In the genomic region with DNA sequence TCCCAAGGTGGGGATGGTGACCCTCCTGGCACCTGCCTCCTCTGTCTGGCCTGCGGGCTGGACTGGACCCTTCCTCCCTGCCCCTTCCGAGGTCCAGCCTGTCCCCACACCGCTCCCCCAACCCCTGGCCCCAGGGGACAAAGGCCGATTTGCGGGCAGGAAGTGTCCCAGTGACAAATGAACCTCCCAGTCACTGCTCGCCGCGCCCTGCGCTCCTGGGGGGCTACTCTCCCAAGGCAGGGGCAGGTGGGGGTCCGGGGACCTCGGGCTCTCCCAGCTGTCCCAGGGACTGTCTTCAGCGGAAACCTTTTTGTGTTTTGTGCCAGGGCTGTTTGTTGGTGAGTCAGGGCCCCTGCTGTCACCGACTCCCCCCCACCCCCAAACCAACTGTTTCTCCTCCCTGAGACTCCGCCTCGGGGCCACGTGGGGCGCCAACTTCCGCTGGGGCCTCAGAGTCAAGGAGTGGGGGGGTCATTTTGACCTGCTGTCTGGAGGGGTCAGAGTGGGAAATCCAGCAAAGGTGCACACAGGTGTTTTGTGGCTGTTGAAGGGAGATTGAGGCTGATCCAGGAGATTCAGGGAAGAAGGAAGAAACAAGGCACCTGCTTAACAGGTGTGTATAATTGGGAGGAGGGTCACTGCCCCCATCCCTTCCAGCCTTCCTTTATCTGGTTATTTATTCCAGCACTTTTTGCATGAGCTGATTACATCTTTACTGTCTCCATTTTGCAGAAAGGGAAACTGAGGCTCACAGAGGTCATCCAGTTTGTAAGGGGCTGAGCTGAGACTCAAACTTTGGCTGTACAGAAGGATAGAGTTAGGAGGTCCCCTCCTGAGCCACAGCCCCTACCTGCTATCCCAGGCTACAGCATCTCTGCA, we compare ENCODE assay signal across 1 cellular context.
A peak's percentile ranks its signal among the peaks of the same experiment; 100 is the strongest.
TF ChIP-seq lines count a peak whose summit lies in the region.

No MANE protein-coding gene starts in this region.

TF ChIP-seq in K562, 482 proteins besides CTCF, POLR2A, EP300 and RAD21 (continued from another document and continues in another):
- TF ChIP-seq MYC (IDR thresholded peaks at IDR 0.05; ENCODE audit: low read depth, low read length) (peak; percentile 90), MYC (CRISPR knock-in tag; IDR thresholded peaks at IDR 0.05; ENCODE audit: borderline replicate concordance, low read depth) (no peak), SNRNP70 (optimal IDR thresholded peaks at IDR 0.05; ENCODE audit: low read depth, low read length) (no peak), ZNF232 (CRISPR knock-in tag; IDR thresholded peaks at IDR 0.05) (no peak), BACH1 (tag; IDR thresholded peaks at IDR 0.05) (no peak), ZNF57 (CRISPR knock-in tag; IDR thresholded peaks at IDR 0.05) (no peak), NONO (IDR thresholded peaks at IDR 0.05; ENCODE audit: low read depth in 2 of 2, low read length in 1 of 2) (no peak), CBFB (CRISPR knock-in tag; IDR thresholded peaks at IDR 0.05) (no peak), ETV5 (CRISPR knock-in tag; IDR thresholded peaks at IDR 0.05; ENCODE audit: low read depth) (peak; percentile 63; the same call in 1 of the 2 replicates), KHSRP (IDR thresholded peaks at IDR 0.05) (no peak), FUS (optimal IDR thresholded peaks at IDR 0.05; ENCODE audit: low read depth, low read length) (no peak), MEIS2 (IDR thresholded peaks at IDR 0.05; ENCODE audit: partially characterized antibody) (peak; percentile 67), MAFF (IDR thresholded peaks at IDR 0.05; ENCODE audit: low read length) (no peak), RHOXF2B (CRISPR knock-in tag; conservative IDR thresholded peaks at IDR 0.05) (no peak), PRMT5 (CRISPR knock-in tag; IDR thresholded peaks at IDR 0.05) (no peak), HDAC6 (IDR thresholded peaks at IDR 0.05; ENCODE audit: low read depth, low read length) (no peak), ZNF143 (CRISPR knock-in tag; IDR thresholded peaks at IDR 0.05) (no peak), EHMT2 (IDR thresholded peaks at IDR 0.05) (no peak), XRCC3 (IDR thresholded peaks at IDR 0.05) (no peak), HDGF (IDR thresholded peaks at IDR 0.05) (no peak), HNRNPUL1 (IDR thresholded peaks at IDR 0.05; ENCODE audit: low read length) (no peak), ZNF253 (CRISPR knock-in tag; conservative IDR thresholded peaks at IDR 0.05) (no peak), PHTF2 (CRISPR knock-in tag; IDR thresholded peaks at IDR 0.05) (no peak), ATF7 (IDR thresholded peaks at IDR 0.05) (no peak), TBP (optimal IDR thresholded peaks at IDR 0.05; ENCODE audit: low read depth, low read length) (peak; percentile 17), SIN3B (IDR thresholded peaks at IDR 0.05; ENCODE audit: low read depth) (no peak), RBFOX2 (IDR thresholded peaks at IDR 0.05; ENCODE audit: low read depth, low read length) (peak; percentile 76), POLR2G (IDR thresholded peaks at IDR 0.05; ENCODE audit: low read depth, low read length) (peak; percentile 63), NCOA2 (IDR thresholded peaks at IDR 0.05; ENCODE audit: partially characterized antibody in 2 of 2) (no peak), CBFA2T2 (conservative IDR thresholded peaks at IDR 0.05) (peak; percentile 56), PURB (CRISPR knock-in tag; IDR thresholded peaks at IDR 0.05; ENCODE audit: low read depth) (no peak), CBX5 (IDR thresholded peaks at IDR 0.05; ENCODE audit: borderline replicate concordance, low read depth) (no peak), MTF1 (CRISPR knock-in tag; IDR thresholded peaks at IDR 0.05; ENCODE audit: borderline replicate concordance) (no peak), POLR2H (tag; IDR thresholded peaks at IDR 0.05; ENCODE audit: low read depth) (no peak), FOXA1 (IDR thresholded peaks at IDR 0.05; ENCODE audit: borderline replicate concordance) (no peak), DIDO1 (tag; IDR thresholded peaks at IDR 0.05; ENCODE audit: low read depth) (no peak), OTX1 (CRISPR knock-in tag; IDR thresholded peaks at IDR 0.05) (no peak), U2AF2 (optimal IDR thresholded peaks at IDR 0.05; ENCODE audit: low read depth, low read length) (no peak), PHF20 (IDR thresholded peaks at IDR 0.05; ENCODE audit: partially characterized antibody) (no peak)
- TF ChIP-seq, protein P1, sequence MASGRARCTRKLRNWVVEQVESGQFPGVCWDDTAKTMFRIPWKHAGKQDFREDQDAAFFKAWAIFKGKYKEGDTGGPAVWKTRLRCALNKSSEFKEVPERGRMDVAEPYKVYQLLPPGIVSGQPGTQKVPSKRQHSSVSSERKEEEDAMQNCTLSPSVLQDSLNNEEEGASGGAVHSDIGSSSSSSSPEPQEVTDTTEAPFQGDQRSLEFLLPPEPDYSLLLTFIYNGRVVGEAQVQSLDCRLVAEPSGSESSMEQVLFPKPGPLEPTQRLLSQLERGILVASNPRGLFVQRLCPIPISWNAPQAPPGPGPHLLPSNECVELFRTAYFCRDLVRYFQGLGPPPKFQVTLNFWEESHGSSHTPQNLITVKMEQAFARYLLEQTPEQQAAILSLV (tag; IDR thresholded peaks at IDR 0.05), result no peak
- TF ChIP-seq, protein P2, sequence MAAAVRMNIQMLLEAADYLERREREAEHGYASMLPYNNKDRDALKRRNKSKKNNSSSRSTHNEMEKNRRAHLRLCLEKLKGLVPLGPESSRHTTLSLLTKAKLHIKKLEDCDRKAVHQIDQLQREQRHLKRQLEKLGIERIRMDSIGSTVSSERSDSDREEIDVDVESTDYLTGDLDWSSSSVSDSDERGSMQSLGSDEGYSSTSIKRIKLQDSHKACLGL (CRISPR knock-in tag; IDR thresholded peaks at IDR 0.05; ENCODE audit: borderline replicate concordance, poor library complexity, severe bottlenecking), result peak; percentile 35
- TF ChIP-seq, protein P3, sequence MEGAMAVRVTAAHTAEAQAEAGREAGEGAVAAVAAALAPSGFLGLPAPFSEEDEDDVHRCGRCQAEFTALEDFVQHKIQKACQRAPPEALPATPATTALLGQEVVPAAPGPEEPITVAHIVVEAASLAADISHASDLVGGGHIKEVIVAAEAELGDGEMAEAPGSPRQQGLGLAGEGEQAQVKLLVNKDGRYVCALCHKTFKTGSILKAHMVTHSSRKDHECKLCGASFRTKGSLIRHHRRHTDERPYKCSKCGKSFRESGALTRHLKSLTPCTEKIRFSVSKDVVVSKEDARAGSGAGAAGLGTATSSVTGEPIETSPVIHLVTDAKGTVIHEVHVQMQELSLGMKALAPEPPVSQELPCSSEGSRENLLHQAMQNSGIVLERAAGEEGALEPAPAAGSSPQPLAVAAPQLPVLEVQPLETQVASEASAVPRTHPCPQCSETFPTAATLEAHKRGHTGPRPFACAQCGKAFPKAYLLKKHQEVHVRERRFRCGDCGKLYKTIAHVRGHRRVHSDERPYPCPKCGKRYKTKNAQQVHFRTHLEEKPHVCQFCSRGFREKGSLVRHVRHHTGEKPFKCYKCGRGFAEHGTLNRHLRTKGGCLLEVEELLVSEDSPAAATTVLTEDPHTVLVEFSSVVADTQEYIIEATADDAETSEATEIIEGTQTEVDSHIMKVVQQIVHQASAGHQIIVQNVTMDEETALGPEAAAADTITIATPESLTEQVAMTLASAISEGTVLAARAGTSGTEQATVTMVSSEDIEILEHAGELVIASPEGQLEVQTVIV (CRISPR knock-in tag; IDR thresholded peaks at IDR 0.05; ENCODE audit: borderline replicate concordance), result no peak
- TF ChIP-seq, protein P4, sequence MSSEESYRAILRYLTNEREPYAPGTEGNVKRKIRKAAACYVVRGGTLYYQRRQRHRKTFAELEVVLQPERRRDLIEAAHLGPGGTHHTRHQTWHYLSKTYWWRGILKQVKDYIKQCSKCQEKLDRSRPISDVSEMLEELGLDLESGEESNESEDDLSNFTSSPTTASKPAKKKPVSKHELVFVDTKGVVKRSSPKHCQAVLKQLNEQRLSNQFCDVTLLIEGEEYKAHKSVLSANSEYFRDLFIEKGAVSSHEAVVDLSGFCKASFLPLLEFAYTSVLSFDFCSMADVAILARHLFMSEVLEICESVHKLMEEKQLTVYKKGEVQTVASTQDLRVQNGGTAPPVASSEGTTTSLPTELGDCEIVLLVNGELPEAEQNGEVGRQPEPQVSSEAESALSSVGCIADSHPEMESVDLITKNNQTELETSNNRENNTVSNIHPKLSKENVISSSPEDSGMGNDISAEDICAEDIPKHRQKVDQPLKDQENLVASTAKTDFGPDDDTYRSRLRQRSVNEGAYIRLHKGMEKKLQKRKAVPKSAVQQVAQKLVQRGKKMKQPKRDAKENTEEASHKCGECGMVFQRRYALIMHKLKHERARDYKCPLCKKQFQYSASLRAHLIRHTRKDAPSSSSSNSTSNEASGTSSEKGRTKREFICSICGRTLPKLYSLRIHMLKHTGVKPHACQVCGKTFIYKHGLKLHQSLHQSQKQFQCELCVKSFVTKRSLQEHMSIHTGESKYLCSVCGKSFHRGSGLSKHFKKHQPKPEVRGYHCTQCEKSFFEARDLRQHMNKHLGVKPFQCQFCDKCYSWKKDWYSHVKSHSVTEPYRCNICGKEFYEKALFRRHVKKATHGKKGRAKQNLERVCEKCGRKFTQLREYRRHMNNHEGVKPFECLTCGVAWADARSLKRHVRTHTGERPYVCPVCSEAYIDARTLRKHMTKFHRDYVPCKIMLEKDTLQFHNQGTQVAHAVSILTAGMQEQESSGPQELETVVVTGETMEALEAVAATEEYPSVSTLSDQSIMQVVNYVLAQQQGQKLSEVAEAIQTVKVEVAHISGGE (CRISPR knock-in tag; IDR thresholded peaks at IDR 0.05), result peak in 1 of 3 experiments; percentile 78; a peak in 2 of 6 replicates
- TF ChIP-seq, protein P5, sequence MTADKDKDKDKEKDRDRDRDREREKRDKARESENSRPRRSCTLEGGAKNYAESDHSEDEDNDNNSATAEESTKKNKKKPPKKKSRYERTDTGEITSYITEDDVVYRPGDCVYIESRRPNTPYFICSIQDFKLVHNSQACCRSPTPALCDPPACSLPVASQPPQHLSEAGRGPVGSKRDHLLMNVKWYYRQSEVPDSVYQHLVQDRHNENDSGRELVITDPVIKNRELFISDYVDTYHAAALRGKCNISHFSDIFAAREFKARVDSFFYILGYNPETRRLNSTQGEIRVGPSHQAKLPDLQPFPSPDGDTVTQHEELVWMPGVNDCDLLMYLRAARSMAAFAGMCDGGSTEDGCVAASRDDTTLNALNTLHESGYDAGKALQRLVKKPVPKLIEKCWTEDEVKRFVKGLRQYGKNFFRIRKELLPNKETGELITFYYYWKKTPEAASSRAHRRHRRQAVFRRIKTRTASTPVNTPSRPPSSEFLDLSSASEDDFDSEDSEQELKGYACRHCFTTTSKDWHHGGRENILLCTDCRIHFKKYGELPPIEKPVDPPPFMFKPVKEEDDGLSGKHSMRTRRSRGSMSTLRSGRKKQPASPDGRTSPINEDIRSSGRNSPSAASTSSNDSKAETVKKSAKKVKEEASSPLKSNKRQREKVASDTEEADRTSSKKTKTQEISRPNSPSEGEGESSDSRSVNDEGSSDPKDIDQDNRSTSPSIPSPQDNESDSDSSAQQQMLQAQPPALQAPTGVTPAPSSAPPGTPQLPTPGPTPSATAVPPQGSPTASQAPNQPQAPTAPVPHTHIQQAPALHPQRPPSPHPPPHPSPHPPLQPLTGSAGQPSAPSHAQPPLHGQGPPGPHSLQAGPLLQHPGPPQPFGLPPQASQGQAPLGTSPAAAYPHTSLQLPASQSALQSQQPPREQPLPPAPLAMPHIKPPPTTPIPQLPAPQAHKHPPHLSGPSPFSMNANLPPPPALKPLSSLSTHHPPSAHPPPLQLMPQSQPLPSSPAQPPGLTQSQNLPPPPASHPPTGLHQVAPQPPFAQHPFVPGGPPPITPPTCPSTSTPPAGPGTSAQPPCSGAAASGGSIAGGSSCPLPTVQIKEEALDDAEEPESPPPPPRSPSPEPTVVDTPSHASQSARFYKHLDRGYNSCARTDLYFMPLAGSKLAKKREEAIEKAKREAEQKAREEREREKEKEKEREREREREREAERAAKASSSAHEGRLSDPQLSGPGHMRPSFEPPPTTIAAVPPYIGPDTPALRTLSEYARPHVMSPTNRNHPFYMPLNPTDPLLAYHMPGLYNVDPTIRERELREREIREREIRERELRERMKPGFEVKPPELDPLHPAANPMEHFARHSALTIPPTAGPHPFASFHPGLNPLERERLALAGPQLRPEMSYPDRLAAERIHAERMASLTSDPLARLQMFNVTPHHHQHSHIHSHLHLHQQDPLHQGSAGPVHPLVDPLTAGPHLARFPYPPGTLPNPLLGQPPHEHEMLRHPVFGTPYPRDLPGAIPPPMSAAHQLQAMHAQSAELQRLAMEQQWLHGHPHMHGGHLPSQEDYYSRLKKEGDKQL (CRISPR knock-in tag; IDR thresholded peaks at IDR 0.05; ENCODE audit: borderline replicate concordance), result no peak
- TF ChIP-seq, protein P6, sequence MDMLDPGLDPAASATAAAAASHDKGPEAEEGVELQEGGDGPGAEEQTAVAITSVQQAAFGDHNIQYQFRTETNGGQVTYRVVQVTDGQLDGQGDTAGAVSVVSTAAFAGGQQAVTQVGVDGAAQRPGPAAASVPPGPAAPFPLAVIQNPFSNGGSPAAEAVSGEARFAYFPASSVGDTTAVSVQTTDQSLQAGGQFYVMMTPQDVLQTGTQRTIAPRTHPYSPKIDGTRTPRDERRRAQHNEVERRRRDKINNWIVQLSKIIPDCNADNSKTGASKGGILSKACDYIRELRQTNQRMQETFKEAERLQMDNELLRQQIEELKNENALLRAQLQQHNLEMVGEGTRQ (CRISPR knock-in tag; IDR thresholded peaks at IDR 0.05), result peak; percentile 90
- TF ChIP-seq, protein P7, sequence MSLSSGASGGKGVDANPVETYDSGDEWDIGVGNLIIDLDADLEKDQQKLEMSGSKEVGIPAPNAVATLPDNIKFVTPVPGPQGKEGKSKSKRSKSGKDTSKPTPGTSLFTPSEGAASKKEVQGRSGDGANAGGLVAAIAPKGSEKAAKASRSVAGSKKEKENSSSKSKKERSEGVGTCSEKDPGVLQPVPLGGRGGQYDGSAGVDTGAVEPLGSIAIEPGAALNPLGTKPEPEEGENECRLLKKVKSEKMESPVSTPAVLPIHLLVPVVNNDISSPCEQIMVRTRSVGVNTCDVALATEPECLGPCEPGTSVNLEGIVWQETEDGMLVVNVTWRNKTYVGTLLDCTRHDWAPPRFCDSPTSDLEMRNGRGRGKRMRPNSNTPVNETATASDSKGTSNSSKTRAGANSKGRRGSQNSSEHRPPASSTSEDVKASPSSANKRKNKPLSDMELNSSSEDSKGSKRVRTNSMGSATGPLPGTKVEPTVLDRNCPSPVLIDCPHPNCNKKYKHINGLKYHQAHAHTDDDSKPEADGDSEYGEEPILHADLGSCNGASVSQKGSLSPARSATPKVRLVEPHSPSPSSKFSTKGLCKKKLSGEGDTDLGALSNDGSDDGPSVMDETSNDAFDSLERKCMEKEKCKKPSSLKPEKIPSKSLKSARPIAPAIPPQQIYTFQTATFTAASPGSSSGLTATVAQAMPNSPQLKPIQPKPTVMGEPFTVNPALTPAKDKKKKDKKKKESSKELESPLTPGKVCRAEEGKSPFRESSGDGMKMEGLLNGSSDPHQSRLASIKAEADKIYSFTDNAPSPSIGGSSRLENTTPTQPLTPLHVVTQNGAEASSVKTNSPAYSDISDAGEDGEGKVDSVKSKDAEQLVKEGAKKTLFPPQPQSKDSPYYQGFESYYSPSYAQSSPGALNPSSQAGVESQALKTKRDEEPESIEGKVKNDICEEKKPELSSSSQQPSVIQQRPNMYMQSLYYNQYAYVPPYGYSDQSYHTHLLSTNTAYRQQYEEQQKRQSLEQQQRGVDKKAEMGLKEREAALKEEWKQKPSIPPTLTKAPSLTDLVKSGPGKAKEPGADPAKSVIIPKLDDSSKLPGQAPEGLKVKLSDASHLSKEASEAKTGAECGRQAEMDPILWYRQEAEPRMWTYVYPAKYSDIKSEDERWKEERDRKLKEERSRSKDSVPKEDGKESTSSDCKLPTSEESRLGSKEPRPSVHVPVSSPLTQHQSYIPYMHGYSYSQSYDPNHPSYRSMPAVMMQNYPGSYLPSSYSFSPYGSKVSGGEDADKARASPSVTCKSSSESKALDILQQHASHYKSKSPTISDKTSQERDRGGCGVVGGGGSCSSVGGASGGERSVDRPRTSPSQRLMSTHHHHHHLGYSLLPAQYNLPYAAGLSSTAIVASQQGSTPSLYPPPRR (CRISPR knock-in tag; IDR thresholded peaks at IDR 0.05; ENCODE audit: borderline replicate concordance), result 0 out of 2 replicates have a peak, but pooled peaks have one; percentile 30
